In genomic region chr6:141753180-141753579, GRCh38 we compare ENCODE assay signal across 20 cellular contexts.
DNase-seq lines count a peak whose midpoint lies in the region; ATAC-seq, FAIRE-seq and TF ChIP-seq lines count a peak whose summit lies in the region.
"Had no signal": no experiment of that assay in that cellular context is flagged by ENCODE, and none has a peak within 500 bp of the region (broad histone marks: within the 10 kb centered on the region; RNA-seq: fewer than 3 reads in every experiment).

No MANE protein-coding gene starts in this region.

- POLR2A ChIA-PET in H1 (lab: Charles Lee; ENCODE audit: partially characterized antibody): no interaction called here

- H3K9me3 ChIP-seq in H1 (ENCODE audit: insufficient read depth in 2 of 2, low read depth in 1 of 2, low read length in 1 of 2): no peaks in the 10 kb centered on the region
- H3K9me3 ChIP-seq: BE2C, Caco-2, HAP-1 had no signal

- no peak overlapping the region for H4K8ac ChIP-seq in H1 (ENCODE audit: extremely low read depth, insufficient read depth, low read length)

- no peak for TF ChIP-seq RAD21 in H1 (IDR thresholded peaks at IDR 0.05 in 1 of 2, conservative IDR thresholded peaks at IDR 0.05 in 1 of 2; ENCODE audit: low read depth in 2 of 2, low read length in 2 of 2)

- H3K36me3 ChIP-seq in H1 (ENCODE audit: control insufficient read depth in 2 of 4, insufficient read depth in 4 of 4, low read length in 3 of 4): no peaks in the 10 kb centered on the region
- H3K36me3 ChIP-seq: BE2C, HAP-1 had no signal

- no peak overlapping the region for H2BK120ac ChIP-seq in H1 (replicated peaks; ENCODE audit: low read depth, low read length)

- H3K27me3 Mint-ChIP-seq in Calu3 (ENCODE audit: unreplicated experiment): no peaks in the 10 kb centered on the region
- H3K27me3 Mint-ChIP-seq in CD14-positive monocyte (ENCODE audit: low read depth in 3 of 3): no peaks in the 10 kb centered on the region
- H3K27me3 Mint-ChIP-seq: CD4-positive, alpha-beta T cell had no signal

- no peak overlapping the region for H2AK5ac ChIP-seq in H1 (ENCODE audit: low read depth, low read length)

- peak; percentile 14 for FAIRE-seq in GM19239 (lab: Jason Lieb, UNC)
- FAIRE-seq in H1 (lab: Jason Lieb, UNC): peak; percentile 63
- FAIRE-seq: A204.1, GM12892, GM18507 had no signal

- TF ChIP-seq EP300 in H1 (IDR thresholded peaks at IDR 0.05; ENCODE audit: borderline replicate concordance in 1 of 2, low read depth in 2 of 2, low read length in 2 of 2): no peak

- H3K4me1 ChIP-seq in H1 (replicated peaks in 1 of 4; ENCODE audit: control insufficient read depth in 3 of 4, insufficient read depth in 4 of 4, low read length in 3 of 4): no peaks in the 10 kb centered on the region
- H3K4me1 ChIP-seq: BE2C, Caco-2, HAP-1 had no signal

- H2AFZ ChIP-seq in H1 (ENCODE audit: low read length): no peak overlapping the region

- CTCF ChIA-PET in Calu3 (lab: Charles Lee) (no interaction called here), H1 (lab: Charles Lee; ENCODE audit: partially characterized antibody) (no interaction called here)

- H3K27ac Mint-ChIP-seq in Calu3 (ENCODE audit: unreplicated experiment) (peak overlapping the region; percentile 35), CD14-positive monocyte (no peak overlapping the region)
- H3K27ac Mint-ChIP-seq: CD4-positive, alpha-beta T cell had no signal

- H3K36me3 Mint-ChIP-seq in Calu3 (ENCODE audit: insufficient read depth, unreplicated experiment) (no peaks in the 10 kb centered on the region), CD14-positive monocyte (no peaks in the 10 kb centered on the region)

- no peaks in the 10 kb centered on the region for H4K20me1 ChIP-seq in H1 (replicated peaks in 1 of 2; ENCODE audit: control insufficient read depth in 1 of 2, insufficient read depth in 2 of 2, low read length in 2 of 2)

- no peaks in the 10 kb centered on the region for H3K79me1 ChIP-seq in H1 (ENCODE audit: low read depth, low read length)

- H2BK20ac ChIP-seq in H1 (ENCODE audit: low read length): no peak overlapping the region

- BruUV-seq in Calu3 (replicated peaks; lab: Mats Ljungman, UMichigan): no TSS peak

- TF ChIP-seq POLR2A in H1 (IDR thresholded peaks at IDR 0.05; ENCODE audit: control extremely low read depth in 1 of 2, low read depth in 2 of 2, low read length in 2 of 2): no peak

- H3K9ac ChIP-seq in H1 (replicated peaks in 1 of 4; ENCODE audit: extremely low read depth in 1 of 4, low read depth in 3 of 4, low read length in 3 of 4): no peak overlapping the region

- H3K23me2 ChIP-seq in H1 (ENCODE audit: low read depth, low read length): no peaks in the 10 kb centered on the region

- H3K4me3 ChIP-seq in H1 (ENCODE audit: extremely low read depth in 1 of 4, insufficient read depth in 2 of 4, low read depth in 3 of 4, low read length in 4 of 4): no peak overlapping the region
- H3K4me3 ChIP-seq: HAP-1 had no signal

- no peak overlapping the region for H3K14ac ChIP-seq in H1 (ENCODE audit: insufficient read length)

- H3K23ac ChIP-seq in H1 (ENCODE audit: insufficient read length): no peak overlapping the region

- no peak overlapping the region for H2BK5ac ChIP-seq in H1 (ENCODE audit: low read depth, low read length)

- H3K4ac ChIP-seq in H1 (replicated peaks; ENCODE audit: insufficient read length, low read depth, low read length): no peak overlapping the region

- no peak overlapping the region for H2BK12ac ChIP-seq in H1 (ENCODE audit: low read depth, low read length)

- H4K91ac ChIP-seq in H1 (replicated peaks; ENCODE audit: insufficient read length, low read length): no peak overlapping the region

- H2BK15ac ChIP-seq in H1 (ENCODE audit: low read length): no peak overlapping the region

- no peak overlapping the region for H3K4me2 ChIP-seq in H1 (ENCODE audit: insufficient read depth in 1 of 2, low read depth in 2 of 2, low read length in 2 of 2)

- TF ChIP-seq CTCF in Calu3 (IDR thresholded peaks at IDR 0.05; ENCODE audit: unreplicated experiment): no peak
- no peak for TF ChIP-seq CTCF in H1 (IDR thresholded peaks at IDR 0.05; ENCODE audit: control extremely low read depth in 1 of 3, insufficient read depth in 1 of 3, low read depth in 1 of 3, low read length in 3 of 3)
- TF ChIP-seq CTCF in CD14-positive monocyte (IDR thresholded peaks at IDR 0.05): no peak

- no peak overlapping the region for H4K5ac ChIP-seq in H1 (ENCODE audit: insufficient read length, low read depth, low read length)

- H3K4me3 Mint-ChIP-seq in Calu3 (ENCODE audit: low read depth, unreplicated experiment) (no peak overlapping the region), CD14-positive monocyte (no peak overlapping the region)
- H3K4me3 Mint-ChIP-seq: CD4-positive, alpha-beta T cell had no signal

- H3K9me3 Mint-ChIP-seq in Calu3 (ENCODE audit: low read depth, unreplicated experiment) (no peaks in the 10 kb centered on the region), CD14-positive monocyte (peaks cover 0 to 5% (median 3%) of the 10 kb centered on the region in 7 donors)
- H3K9me3 Mint-ChIP-seq: CD4-positive, alpha-beta T cell had no signal

- H3K27ac ChIP-seq in H1 (ENCODE audit: low read depth, low read length): no peak overlapping the region
- H3K27ac ChIP-seq: HL-60 had no signal

- H3K56ac ChIP-seq in H1 (replicated peaks; ENCODE audit: insufficient read length, low read depth, low read length): no peak overlapping the region

- no peaks in the 10 kb centered on the region for H3K79me2 ChIP-seq in H1 (ENCODE audit: control insufficient read depth in 1 of 2, insufficient read depth in 2 of 2, low read length in 2 of 2)

- no peak overlapping the region for H3K18ac ChIP-seq in H1 (ENCODE audit: extremely low read depth, low read length)

- H3K4me1 Mint-ChIP-seq in Calu3 (ENCODE audit: low read depth, unreplicated experiment): peaks cover 19% of the 10 kb centered on the region
- no peaks in the 10 kb centered on the region for H3K4me1 Mint-ChIP-seq in CD14-positive monocyte

- intact Hi-C loops in Calu3 (cut with micrococcal nuclease; ENCODE audit: unreplicated experiment) (no loop called here), CD14-positive monocyte (cut with micrococcal nuclease) (no loop called here)

- 86% methylated on average over 3 of the region's 3 CpGs; no CpG with 5 or more reads in 1 of the 2 experiments for WGBS in H1 (ENCODE audit: extremely low coverage in 1 of 2, insufficient coverage in 1 of 2, insufficient read length in 1 of 2, insufficient replicate concordance in 2 of 2, low coverage in 1 of 2, low lambda C conversion rate in 2 of 2, missing lambda C conversion rate in 1 of 2), 2 experiments

- no peaks in the 10 kb centered on the region for H3K27me3 ChIP-seq in H1 (replicated peaks in 1 of 4; ENCODE audit: control insufficient read depth in 3 of 4, extremely low read depth in 1 of 4, insufficient read depth in 3 of 4, low read length in 3 of 4)
- H3K27me3 ChIP-seq: BE2C had no signal

- ATAC-seq in GM19395 (IDR thresholded peaks at IDR 0.05; ENCODE audit: unreplicated experiment): no peak

- DNase-seq in Calu3 (no peak), GM19239 (ENCODE audit: insufficient read length, low spot score) (no peak), NCI-H226 (peak; percentile 6), H1 (ENCODE audit: low read depth in 1 of 2, low spot score in 2 of 2) (no peak), CD14-positive monocyte (ENCODE audit: low spot score) (no peak)
- DNase-seq in NK-92 treated with Interleukin-12 subunit alpha and Interleukin-12 subunit beta, amount 100 ng/mL, for 24 hours (lab: John Stamatoyannopoulos, UW): no peak
- DNase-seq: ACHN; BE2C; C1 segment of cervical spinal cord; Caco-2; CD4-positive, alpha-beta T cell; DMS153; DMS79; GDM1 had no signal

TF ChIP-seq in H1, 55 proteins besides CTCF, POLR2A, EP300 and RAD21:
- no peak for TF ChIP-seq EZH2 (IDR thresholded peaks at IDR 0.05; ENCODE audit: low read depth, low read length, severe bottlenecking)
- no peak for TF ChIP-seq MAX (IDR thresholded peaks at IDR 0.05)
- TF ChIP-seq NANOG (IDR thresholded peaks at IDR 0.05; ENCODE audit: insufficient read depth, low read depth, low read length, poor library complexity, severe bottlenecking): no peak
- TF ChIP-seq KDM1A (IDR thresholded peaks at IDR 0.05; ENCODE audit: borderline replicate concordance, low read length): no peak
